ENCODE assay signal across 3 cellular contexts in the genomic region with DNA sequence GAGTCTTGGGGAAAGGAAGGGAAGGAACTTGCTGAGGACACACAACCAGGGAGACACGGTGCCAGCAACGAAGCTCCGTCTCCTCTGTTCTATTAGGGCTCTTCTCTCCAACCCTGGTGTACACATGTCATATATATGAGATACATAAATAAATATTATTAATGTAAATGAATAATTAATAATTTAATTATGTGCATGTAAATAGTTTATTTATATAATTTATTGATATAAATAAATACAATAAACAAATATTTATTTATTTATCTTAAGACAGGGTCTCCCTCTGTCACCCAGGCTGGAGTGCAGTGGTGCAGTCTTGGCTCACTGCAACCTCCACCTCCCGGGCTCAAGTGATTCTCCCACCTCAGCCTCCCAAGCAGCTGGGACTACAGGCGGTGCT. TPM values are rescaled to one million over a fixed set of nuclear protein-coding genes. Genes with fewer than 3 reads are reported as not detected.
"Had no signal": no experiment of that assay in that cellular context is flagged by ENCODE, and none has a peak within 500 bp of the region (broad histone marks: within the 10 kb centered on the region; RNA-seq: fewer than 3 reads in every experiment).

No MANE protein-coding gene starts in this region.

RNA-seq across cellular contexts. Expression of a gene that starts 17.4 kb away (rescaled TPM):
- total RNA-seq: GM23248, H4, HFFc6 had no signal
- polyA plus RNA-seq: GM23248 had no signal
